Comparison of ENCODE assay signal across 25 cellular contexts in genomic region chr18:59129964-59130703, GRCh38. TPM values are rescaled to one million over a fixed set of nuclear protein-coding genes. Genes with fewer than 3 reads are reported as not detected.
DNase-seq lines count a peak whose midpoint lies in the region; ATAC-seq and TF ChIP-seq lines count a peak whose summit lies in the region.
"Had no signal": no experiment of that assay in that cellular context is flagged by ENCODE, and none has a peak within 500 bp of the region (broad histone marks: within the 10 kb centered on the region; RNA-seq: fewer than 3 reads in every experiment).

No MANE protein-coding gene starts in this region.

- no peaks in the 10 kb centered on the region for H3K79me2 ChIP-seq in neural progenitor cell (ENCODE audit: low read depth)

- no peak overlapping the region for H2AFZ ChIP-seq in neural progenitor cell (replicated peaks)

- POLR2A ChIA-PET in HEK293 (lab: Yijun Ruan, JAX), result no interaction called here

- H3F3A ChIP-seq in neural progenitor cell (ENCODE audit: low read depth), result no peaks in the 10 kb centered on the region

- H3K4me3 ChIP-seq in HEK293 (ENCODE audit: low read depth, low read length) (no peak overlapping the region), neural progenitor cell (no peak overlapping the region)
- H3K4me3 ChIP-seq: BLaER1, GM12878 had no signal

- intact Hi-C loops in activated T-helper 1 cell treated with anti-CD3 and anti-CD28 coated beads, Interleukin-12 subunit alpha, Interleukin-12 subunit beta, Interleukin-2, Interleukin-4 antibody, amounts not matched to agents 30 ng/mL and 10 ng/mL and 1 ng/mL, durations not matched to agents 14 hours and 24 hours and 36 hours (cut with micrococcal nuclease), result no loop called here

- TF ChIP-seq CTCF in HEK293 (tag by site-specific recombination; IDR thresholded peaks at IDR 0.05) (no peak), neural progenitor cell (IDR thresholded peaks at IDR 0.05) (no peak)

- CTCF ChIA-PET in HEK293 (lab: Yijun Ruan, JAX), result interaction anchor here (0.6 to 1.0 kb wide), 3 partner anchors 48 to 349 kb away, joined by 3 to 4 read pairs (median 3); no protein-coding TSS in a partner anchor

- ATAC-seq in central memory CD8-positive, alpha-beta T cell (replicated peaks; ENCODE audit: extremely low read depth, poor library complexity, severe bottlenecking), result peak; percentile 56
- ATAC-seq in stimulated activated effector memory CD8-positive, alpha-beta T cell treated with anti-CD3 and anti-CD28 coated beads, Interleukin-12 subunit alpha, Interleukin-12 subunit beta, amount 100 ng/mL, for 72 hours, result peak; percentile 67
- no peak for ATAC-seq in HG02798 (IDR thresholded peaks at IDR 0.05; ENCODE audit: poor library complexity, unreplicated experiment)
- ATAC-seq: GM12878 had no signal

- H3K9me3 ChIP-seq in HEK293 (ENCODE audit: control insufficient read depth, insufficient read depth, low read depth, low read length) (no peaks in the 10 kb centered on the region), neural progenitor cell (ENCODE audit: low read depth) (no peaks in the 10 kb centered on the region)
- H3K9me3 ChIP-seq: BE2C, BLaER1 had no signal

- no peak overlapping the region for H3K27ac ChIP-seq in HEK293 (ENCODE audit: extremely low read depth, low read depth, low read length)
- H3K27ac ChIP-seq in neural progenitor cell, result no peak overlapping the region
- H3K27ac ChIP-seq: BLaER1 had no signal

- no peaks in the 10 kb centered on the region for H3K36me3 ChIP-seq in HEK293 (ENCODE audit: control insufficient read depth in 2 of 2, insufficient read depth in 1 of 2, low read length in 2 of 2)
- no peaks in the 10 kb centered on the region for H3K36me3 ChIP-seq in neural progenitor cell
- H3K36me3 ChIP-seq: BE2C, BLaER1 had no signal

- H3K27me3 ChIP-seq in neural progenitor cell, result peaks cover 59% of the 10 kb centered on the region
- H3K27me3 ChIP-seq: BLaER1 had no signal

- H3K9me3 Mint-ChIP-seq in central memory CD8-positive, alpha-beta T cell, result no peaks in the 10 kb centered on the region
- H3K9me3 Mint-ChIP-seq in immature natural killer cell, result no peaks in the 10 kb centered on the region
- H3K9me3 Mint-ChIP-seq in stimulated activated effector memory CD8-positive, alpha-beta T cell treated with anti-CD3 and anti-CD28 coated beads, Interleukin-12 subunit alpha, Interleukin-12 subunit beta, amount 100 ng/mL, for 72 hours, result no peaks in the 10 kb centered on the region
- H3K9me3 Mint-ChIP-seq in activated T-helper 1 cell treated with anti-CD3 and anti-CD28 coated beads, Interleukin-12 subunit alpha, Interleukin-12 subunit beta, Interleukin-2, Interleukin-4 antibody, amounts not matched to agents 30 ng/mL and 10 ng/mL and 1 ng/mL, durations not matched to agents 14 hours and 24 hours and 36 hours, result no peaks in the 10 kb centered on the region
- no peaks in the 10 kb centered on the region for H3K9me3 Mint-ChIP-seq in neural progenitor cell
- H3K9me3 Mint-ChIP-seq: CD4-positive, alpha-beta memory T cell; CD8-positive, alpha-beta memory T cell had no signal

- H3K9ac ChIP-seq in neural progenitor cell, result no peak overlapping the region
- H3K9ac ChIP-seq: BLaER1 had no signal

- H3K27ac Mint-ChIP-seq in central memory CD8-positive, alpha-beta T cell (ENCODE audit: low read depth), result no peak overlapping the region
- H3K27ac Mint-ChIP-seq in immature natural killer cell (peak overlapping the region in 3 of 6 donors; percentile 48 to 88 (median 71)), neural progenitor cell (no peak overlapping the region)
- H3K27ac Mint-ChIP-seq in stimulated activated effector memory CD8-positive, alpha-beta T cell treated with anti-CD3 and anti-CD28 coated beads, Interleukin-12 subunit alpha, Interleukin-12 subunit beta, amount 100 ng/mL, for 72 hours, result no peak overlapping the region
- H3K27ac Mint-ChIP-seq in activated T-helper 1 cell treated with anti-CD3 and anti-CD28 coated beads, Interleukin-12 subunit alpha, Interleukin-12 subunit beta, Interleukin-2, Interleukin-4 antibody, amounts not matched to agents 30 ng/mL and 10 ng/mL and 1 ng/mL, durations not matched to agents 14 hours and 24 hours and 36 hours, result no peak overlapping the region
- H3K27ac Mint-ChIP-seq: CD14-positive monocyte; CD4-positive, alpha-beta memory T cell; CD4-positive, CD25-positive, alpha-beta regulatory T cell; CD8-positive, alpha-beta memory T cell had no signal

- no peaks in the 10 kb centered on the region for H4K20me1 ChIP-seq in neural progenitor cell (ENCODE audit: low read depth)
- H4K20me1 ChIP-seq: BLaER1 had no signal

- no peak overlapping the region for H3K4me3 Mint-ChIP-seq in central memory CD8-positive, alpha-beta T cell
- H3K4me3 Mint-ChIP-seq in immature natural killer cell (peak overlapping the region in 1 of 5 donors; percentile 23), neural progenitor cell (no peak overlapping the region)
- H3K4me3 Mint-ChIP-seq in stimulated activated effector memory CD8-positive, alpha-beta T cell treated with anti-CD3 and anti-CD28 coated beads, Interleukin-12 subunit alpha, Interleukin-12 subunit beta, amount 100 ng/mL, for 72 hours, result no peak overlapping the region
- no peak overlapping the region for H3K4me3 Mint-ChIP-seq in activated T-helper 1 cell treated with anti-CD3 and anti-CD28 coated beads, Interleukin-12 subunit alpha, Interleukin-12 subunit beta, Interleukin-2, Interleukin-4 antibody, amounts not matched to agents 30 ng/mL and 10 ng/mL and 1 ng/mL, durations not matched to agents 14 hours and 24 hours and 36 hours
- H3K4me3 Mint-ChIP-seq: CD14-positive monocyte; CD4-positive, alpha-beta memory T cell; CD4-positive, CD25-positive, alpha-beta regulatory T cell; CD8-positive, alpha-beta memory T cell had no signal

- no peaks in the 10 kb centered on the region for H3K36me3 Mint-ChIP-seq in central memory CD8-positive, alpha-beta T cell (ENCODE audit: insufficient read depth)
- H3K36me3 Mint-ChIP-seq in immature natural killer cell (no peaks in the 10 kb centered on the region), neural progenitor cell (no peaks in the 10 kb centered on the region)
- H3K36me3 Mint-ChIP-seq in stimulated activated effector memory CD8-positive, alpha-beta T cell treated with anti-CD3 and anti-CD28 coated beads, Interleukin-12 subunit alpha, Interleukin-12 subunit beta, amount 100 ng/mL, for 72 hours, result no peaks in the 10 kb centered on the region
- H3K36me3 Mint-ChIP-seq in activated T-helper 1 cell treated with anti-CD3 and anti-CD28 coated beads, Interleukin-12 subunit alpha, Interleukin-12 subunit beta, Interleukin-2, Interleukin-4 antibody, amounts not matched to agents 30 ng/mL and 10 ng/mL and 1 ng/mL, durations not matched to agents 14 hours and 24 hours and 36 hours (ENCODE audit: low read depth), result no peaks in the 10 kb centered on the region
- H3K36me3 Mint-ChIP-seq: CD14-positive monocyte; CD4-positive, alpha-beta memory T cell; CD4-positive, CD25-positive, alpha-beta regulatory T cell had no signal

- H3K4me1 Mint-ChIP-seq in central memory CD8-positive, alpha-beta T cell, result no peaks in the 10 kb centered on the region
- H3K4me1 Mint-ChIP-seq in immature natural killer cell (peaks cover 0 to 2% of the 10 kb centered on the region in 2 donors), neural progenitor cell (no peaks in the 10 kb centered on the region)
- H3K4me1 Mint-ChIP-seq in stimulated activated effector memory CD8-positive, alpha-beta T cell treated with anti-CD3 and anti-CD28 coated beads, Interleukin-12 subunit alpha, Interleukin-12 subunit beta, amount 100 ng/mL, for 72 hours, result no peaks in the 10 kb centered on the region
- no peaks in the 10 kb centered on the region for H3K4me1 Mint-ChIP-seq in activated T-helper 1 cell treated with anti-CD3 and anti-CD28 coated beads, Interleukin-12 subunit alpha, Interleukin-12 subunit beta, Interleukin-2, Interleukin-4 antibody, amounts not matched to agents 30 ng/mL and 10 ng/mL and 1 ng/mL, durations not matched to agents 14 hours and 24 hours and 36 hours (ENCODE audit: low read depth)
- H3K4me1 Mint-ChIP-seq: CD14-positive monocyte; CD4-positive, alpha-beta memory T cell; CD4-positive, CD25-positive, alpha-beta regulatory T cell; CD8-positive, alpha-beta memory T cell had no signal

- H3K4me1 ChIP-seq in HEK293 (ENCODE audit: control insufficient read depth, insufficient read depth, low read length), result no peaks in the 10 kb centered on the region
- no peaks in the 10 kb centered on the region for H3K4me1 ChIP-seq in neural progenitor cell
- H3K4me1 ChIP-seq: BE2C, BLaER1 had no signal

- peaks cover 72% of the 10 kb centered on the region for H3K27me3 Mint-ChIP-seq in central memory CD8-positive, alpha-beta T cell
- peaks cover 9 to 18% (median 15%) of the 10 kb centered on the region in 3 donors for H3K27me3 Mint-ChIP-seq in immature natural killer cell (ENCODE audit: low read depth in 3 of 3)
- H3K27me3 Mint-ChIP-seq in activated T-helper 1 cell treated with anti-CD3 and anti-CD28 coated beads, Interleukin-12 subunit alpha, Interleukin-12 subunit beta, Interleukin-2, Interleukin-4 antibody, amounts not matched to agents 30 ng/mL and 10 ng/mL and 1 ng/mL, durations not matched to agents 14 hours and 24 hours and 36 hours (ENCODE audit: insufficient read depth), result peaks cover 44% of the 10 kb centered on the region
- peaks cover 6% of the 10 kb centered on the region for H3K27me3 Mint-ChIP-seq in neural progenitor cell (ENCODE audit: insufficient read depth, low read depth)

- no peak for DNase-seq in central memory CD8-positive, alpha-beta T cell (ENCODE audit: low spot score in 2 of 2)
- DNase-seq in immature natural killer cell (peak in 2 of 3 donors; percentile 26 to 65), neural progenitor cell (ENCODE audit: low spot score) (no peak)
- no peak for DNase-seq in stimulated activated effector memory CD8-positive, alpha-beta T cell treated with anti-CD3 and anti-CD28 coated beads, Interleukin-12 subunit alpha, Interleukin-12 subunit beta, amount 100 ng/mL, for 72 hours (ENCODE audit: low spot score in 2 of 2)
- DNase-seq in activated T-helper 1 cell treated with anti-CD3 and anti-CD28 coated beads, Interleukin-12 subunit alpha, Interleukin-12 subunit beta, Interleukin-2, Interleukin-4 antibody, amounts not matched to agents 30 ng/mL and 10 ng/mL and 1 ng/mL, durations not matched to agents 14 hours and 24 hours and 36 hours (ENCODE audit: low spot score), result no peak
- DNase-seq: 8988T; ACHN; BE2C; C1 segment of cervical spinal cord; CD4-positive, alpha-beta memory T cell; CD4-positive, CD25-positive, alpha-beta regulatory T cell; CD8-positive, alpha-beta memory T cell; COR-L47; DMS 273 treated with DMSO at 0.1 percent for 48 hours; DMS153; DMS53; DMS79; DND-41; EL; GDM1 had no signal

- no peak overlapping the region for H3K4me2 ChIP-seq in neural progenitor cell
- H3K4me2 ChIP-seq: BLaER1 had no signal

TF ChIP-seq in HEK293, 187 proteins besides CTCF, POLR2A, EP300 and RAD21:
- peak; percentile 97 for TF ChIP-seq ZNF157 (tag by site-specific recombination; IDR thresholded peaks at IDR 0.05)
- no peak for TF ChIP-seq ZNF747 (tag by site-specific recombination; IDR thresholded peaks at IDR 0.05)

RNA-seq across cellular contexts. Expression of gene SEC11C, which starts 9.6 kb away (rescaled TPM):
- polyA plus RNA-seq in immature natural killer cell, result 100 to 1,000 TPM; 206 to 280 (median 233) TPM
- 147 and 148 TPM in 2 replicates for total RNA-seq in activated T-helper 1 cell treated with anti-CD3 and anti-CD28 coated beads, Interleukin-12 subunit alpha, Interleukin-12 subunit beta, Interleukin-2, Interleukin-4 antibody, amounts not matched to agents 30 ng/mL and 10 ng/mL and 1 ng/mL, durations not matched to agents 14 hours and 24 hours and 36 hours
- total RNA-seq in neural progenitor cell (ENCODE audit: low replicate concordance), result 26.7 and 53.4 TPM in 2 replicates

Comparison
In these comparisons a context has a peak if more than half of its experiments do, and no peak if none do; other contexts are left out.
1. DNase-seq: peak in immature natural killer cell (2 of 3); none in central memory CD8-positive, alpha-beta T cell (0 of 2), stimulated activated effector memory CD8-positive, alpha-beta T cell treated with anti-CD3 and anti-CD28 coated beads, Interleukin-12 subunit alpha, Interleukin-12 subunit beta, amount 100 ng/mL, for 72 hours (0 of 2), activated T-helper 1 cell treated with anti-CD3 and anti-CD28 coated beads, Interleukin-12 subunit alpha, Interleukin-12 subunit beta, Interleukin-2, Interleukin-4 antibody, amounts not matched to agents 30 ng/mL and 10 ng/mL and 1 ng/mL, durations not matched to agents 14 hours and 24 hours and 36 hours (single experiment) and neural progenitor cell (single experiment).